In the genomic region with DNA sequence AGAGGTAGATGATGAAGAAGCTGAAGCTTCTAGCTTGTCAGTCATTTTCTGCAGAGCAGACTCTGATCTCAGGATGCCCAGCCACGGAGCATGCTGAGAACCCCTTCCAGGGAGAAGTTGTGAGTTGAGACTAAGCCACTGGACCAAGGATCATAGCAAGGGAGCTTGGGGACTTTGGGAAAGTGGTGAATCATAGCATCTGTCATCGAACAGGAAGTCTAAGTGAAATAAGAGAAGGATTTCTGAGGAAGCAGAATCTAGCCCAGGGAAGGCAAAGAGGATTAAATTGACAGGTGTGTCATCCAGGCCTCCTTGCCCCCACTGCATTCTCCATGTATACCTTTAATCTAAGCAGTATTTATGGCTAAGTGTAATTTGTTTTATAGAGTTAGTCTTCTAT, we compare ENCODE assay signal across 23 cellular contexts.
"Had no signal": no experiment of that assay in that cellular context is flagged by ENCODE, and none has a peak within 500 bp of the region (broad histone marks: within the 10 kb centered on the region; RNA-seq: fewer than 3 reads in every experiment).

No MANE protein-coding gene starts in this region.

- DNase-seq: activated B cell treated with CpG ODN at 0.5 μM for 24 hours; activated CD4-positive, alpha-beta T cell treated with anti-CD3 and anti-CD28 coated beads for 48 hours; activated CD8-positive, alpha-beta T cell treated with anti-CD3 and anti-CD28 coated beads, Interleukin-2, amount 10 ng/mL, durations not matched to agents 7 days and 5 days; activated naive CD4-positive, alpha-beta T cell treated with anti-CD3 and anti-CD28 coated beads, Interleukin-2, amount 10 ng/mL, durations not matched to agents 7 days and 5 days; activated naive CD8-positive, alpha-beta T cell treated with anti-CD3 and anti-CD28 coated beads, Interleukin-2, amount 50 U/mL, for 24 hours; activated T-cell treated with anti-CD3 and anti-CD28 coated beads, Interleukin-2, amount 50 U/mL, for 4 hours; anterior cingulate cortex; brain microvascular endothelial cell; erythroblast; foreskin melanocyte; glutamatergic neuron; hippocampal formation; islet precursor cell; right cardiac atrium; stimulated activated naive CD8-positive, alpha-beta T cell treated with anti-CD3 and anti-CD28 coated beads, Interleukin-15, amount 100 ng/mL, for 72 hours; upper lobe of right lung had no signal

- H3K36me3 ChIP-seq: brain microvascular endothelial cell, thoracic aorta, upper lobe of right lung had no signal

- H3K4me3 ChIP-seq: coronary artery, skin epidermis, thoracic aorta, upper lobe of right lung had no signal

- H3K4me1 Mint-ChIP-seq: activated B cell treated with CpG ODN at 0.5 μM for 24 hours; activated naive CD4-positive, alpha-beta T cell treated with anti-CD3 and anti-CD28 coated beads, Interleukin-2, amount 10 ng/mL, durations not matched to agents 7 days and 5 days; activated naive CD8-positive, alpha-beta T cell treated with anti-CD3 and anti-CD28 coated beads, Interleukin-2, amount 50 U/mL, for 24 hours; central memory CD8-positive, alpha-beta T cell; mesothelial cell of epicardium; stimulated activated naive CD8-positive, alpha-beta T cell treated with anti-CD3 and anti-CD28 coated beads, Interleukin-15, amount 100 ng/mL, for 72 hours had no signal

- H3K9me3 Mint-ChIP-seq: activated naive CD4-positive, alpha-beta T cell treated with anti-CD3 and anti-CD28 coated beads, Interleukin-2, amount 10 ng/mL, durations not matched to agents 7 days and 5 days; activated naive CD8-positive, alpha-beta T cell treated with anti-CD3 and anti-CD28 coated beads, Interleukin-2, amount 50 U/mL, for 24 hours; activated T-cell treated with anti-CD3 and anti-CD28 coated beads, Interleukin-2, amount 50 U/mL, for 4 hours; T-helper 2 cell treated with Interferon-gamma antibody and Interleukin-4, amounts not matched to agents 5 μg/mL and 100 μg/mL, for 36 hours had no signal

- H3K27me3 ChIP-seq: brain microvascular endothelial cell, upper lobe of right lung had no signal

- H3K4me1 ChIP-seq: upper lobe of right lung had no signal

- H3K9me3 ChIP-seq: thoracic aorta, upper lobe of right lung had no signal

- H3K27ac Mint-ChIP-seq: activated B cell treated with CpG ODN at 0.5 μM for 24 hours; activated CD8-positive, alpha-beta T cell treated with anti-CD3 and anti-CD28 coated beads, Interleukin-2, amount 10 ng/mL, durations not matched to agents 7 days and 5 days; activated naive CD4-positive, alpha-beta T cell treated with anti-CD3 and anti-CD28 coated beads, Interleukin-2, amount 10 ng/mL, durations not matched to agents 7 days and 5 days; activated naive CD8-positive, alpha-beta T cell treated with anti-CD3 and anti-CD28 coated beads, Interleukin-2, amount 50 U/mL, for 24 hours; mesothelial cell of epicardium; stimulated activated naive CD8-positive, alpha-beta T cell treated with anti-CD3 and anti-CD28 coated beads, Interleukin-15, amount 100 ng/mL, for 72 hours; T-helper 2 cell treated with Interferon-gamma antibody and Interleukin-4, amounts not matched to agents 5 μg/mL and 100 μg/mL, for 36 hours had no signal

- H3K36me3 Mint-ChIP-seq: activated naive CD4-positive, alpha-beta T cell treated with anti-CD3 and anti-CD28 coated beads, Interleukin-2, amount 10 ng/mL, durations not matched to agents 7 days and 5 days; mesothelial cell of epicardium had no signal

- ATAC-seq: activated CD8-positive, alpha-beta T cell treated with anti-CD3 and anti-CD28 coated beads, Interleukin-2, amount 10 ng/mL, durations not matched to agents 7 days and 5 days; activated naive CD8-positive, alpha-beta T cell treated with anti-CD3 and anti-CD28 coated beads, Interleukin-2, amount 50 U/mL, for 24 hours; activated T-cell treated with anti-CD3 and anti-CD28 coated beads, Interleukin-2, amount 50 U/mL, for 4 hours; left lobe of liver; right cardiac atrium; stimulated activated naive CD8-positive, alpha-beta T cell treated with anti-CD3 and anti-CD28 coated beads, Interleukin-15, amount 100 ng/mL, for 72 hours; upper lobe of right lung had no signal

- H3K4me3 Mint-ChIP-seq: activated B cell treated with CpG ODN at 0.5 μM for 24 hours; activated CD8-positive, alpha-beta T cell treated with anti-CD3 and anti-CD28 coated beads, Interleukin-2, amount 10 ng/mL, durations not matched to agents 7 days and 5 days; activated naive CD4-positive, alpha-beta T cell treated with anti-CD3 and anti-CD28 coated beads, Interleukin-2, amount 10 ng/mL, durations not matched to agents 7 days and 5 days; activated naive CD8-positive, alpha-beta T cell treated with anti-CD3 and anti-CD28 coated beads, Interleukin-2, amount 50 U/mL, for 24 hours; activated T-cell treated with anti-CD3 and anti-CD28 coated beads, Interleukin-2, amount 50 U/mL, for 4 hours; central memory CD8-positive, alpha-beta T cell; mesothelial cell of epicardium; stimulated activated naive CD8-positive, alpha-beta T cell treated with anti-CD3 and anti-CD28 coated beads, Interleukin-15, amount 100 ng/mL, for 72 hours; T-helper 2 cell treated with Interferon-gamma antibody and Interleukin-4, amounts not matched to agents 5 μg/mL and 100 μg/mL, for 36 hours had no signal

- H3K27ac ChIP-seq: brain microvascular endothelial cell, coronary artery, skin epidermis, thoracic aorta, upper lobe of right lung had no signal

- H3K27me3 Mint-ChIP-seq: activated B cell treated with CpG ODN at 0.5 μM for 24 hours; activated naive CD4-positive, alpha-beta T cell treated with anti-CD3 and anti-CD28 coated beads, Interleukin-2, amount 10 ng/mL, durations not matched to agents 7 days and 5 days; central memory CD8-positive, alpha-beta T cell had no signal
